22 cellular contexts compared by ENCODE assay signal in the genomic region with DNA sequence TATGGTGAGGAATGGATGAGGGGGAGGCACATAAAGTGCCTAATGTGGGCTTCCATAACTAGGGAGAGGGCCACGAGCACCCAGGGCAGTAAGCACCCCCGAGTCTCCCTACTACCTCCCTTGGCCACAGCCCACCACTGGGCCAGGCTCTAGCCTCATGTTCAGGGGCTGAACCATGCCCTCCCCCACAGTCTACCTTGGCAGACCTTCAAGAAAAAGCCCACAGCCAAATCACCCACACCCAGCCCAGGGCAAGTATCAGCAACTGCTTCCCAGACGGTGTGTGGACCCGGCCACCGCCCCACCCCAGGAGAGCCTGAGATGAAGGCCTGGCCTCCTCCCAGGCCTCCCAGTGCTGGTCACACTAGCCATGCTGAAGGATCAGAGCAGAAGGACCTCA.
"Had no signal": no experiment of that assay in that cellular context is flagged by ENCODE, and none has a peak within 500 bp of the region (broad histone marks: within the 10 kb centered on the region; RNA-seq: fewer than 3 reads in every experiment).

No MANE protein-coding gene starts in this region.

- DNase-seq: naive thymus-derived CD8-positive, alpha-beta T cell; nephron progenitor cell; occipital lobe; ovary; posterior cingulate gyrus; psoas muscle; right lobe of liver; sigmoid colon; small intestine; stimulated activated CD4-positive, alpha-beta T cell treated with anti-CD3 and anti-CD28 coated beads, Interleukin-15, amount 100 ng/mL, for 24 hours; stimulated activated CD4-positive, alpha-beta T cell treated with anti-CD3 and anti-CD28 coated beads, Interleukin-2, amount 100 ng/mL, for 24 hours; stimulated activated CD4-positive, alpha-beta T cell treated with anti-CD3 and anti-CD28 coated beads, Interleukin-2, amount 100 ng/mL, for 48 hours; stimulated activated CD4-positive, alpha-beta T cell treated with anti-CD3 and anti-CD28 coated beads, Interleukin-4, amount 100 ng/mL, for 24 hours; stimulated activated naive B cell treated with anti-CD40 and anti-IgM and Interleukin-4, amounts not matched to agents 10 μg/mL and 1 μg/mL and 100 μg/mL, for 72 hours; stimulated activated naive CD4-positive, alpha-beta T cell treated with Interleukin-2 at 50 U/mL for 16 hours; stomach; testis; tibial artery; transverse colon; upper lobe of right lung; uterus had no signal

- H3K4me3 ChIP-seq: ovary, psoas muscle, right lobe of liver, sigmoid colon, stomach, testis, tibial artery, transverse colon, upper lobe of right lung, uterus had no signal

- H3K9me3 ChIP-seq: ovary, psoas muscle, right lobe of liver, sigmoid colon, stomach, testis, tibial artery, transverse colon, upper lobe of right lung, uterus had no signal

- H3K9ac ChIP-seq: parathyroid adenoma had no signal

- H2AFZ ChIP-seq: parathyroid adenoma had no signal

- H3K27ac ChIP-seq: ovary, parathyroid adenoma, psoas muscle, right lobe of liver, sigmoid colon, stomach, testis, tibial artery, transverse colon, upper lobe of right lung, uterus had no signal

- H3K36me3 ChIP-seq: ovary, right lobe of liver, sigmoid colon, stomach, tibial artery, transverse colon, upper lobe of right lung, uterus had no signal

- H3K27me3 ChIP-seq: ovary, right lobe of liver, testis, uterus had no signal

- H3K4me1 ChIP-seq: parathyroid adenoma, psoas muscle, right lobe of liver, sigmoid colon, stomach, testis, tibial artery, transverse colon, upper lobe of right lung, uterus had no signal
